Comparison of ENCODE assay signal across 1 cellular context in genomic region chr10:7652121-7652520, GRCh38.
TF ChIP-seq lines count a peak whose summit lies in the region.

No MANE protein-coding gene starts in this region.

TF ChIP-seq in IMR-90, 13 proteins besides CTCF, POLR2A, EP300 and RAD21:
- TF ChIP-seq CHD1 (IDR thresholded peaks at IDR 0.05; ENCODE audit: low read depth, low read length): no peak
- TF ChIP-seq NFE2L2 (IDR thresholded peaks at IDR 0.05; ENCODE audit: low read depth, low read length): no peak
- no peak for TF ChIP-seq FOS (IDR thresholded peaks at IDR 0.05; ENCODE audit: low read depth, low read length)
- no peak for TF ChIP-seq RCOR1 (IDR thresholded peaks at IDR 0.05; ENCODE audit: insufficient replicate concordance, low read length)
